Comparison of ENCODE assay signal across 1 cellular context in genomic region chr14:105549481-105549880, GRCh38.
TF ChIP-seq lines count a peak whose summit lies in the region.

No MANE protein-coding gene starts in this region.

TF ChIP-seq in K562, 482 proteins besides CTCF, POLR2A, EP300 and RAD21:
- TF ChIP-seq CCAR2 (IDR thresholded peaks at IDR 0.05; ENCODE audit: low read depth, low read length) (no peak), SMAD2 (IDR thresholded peaks at IDR 0.05; ENCODE audit: low read depth, low read length) (no peak), ZBTB8A (IDR thresholded peaks at IDR 0.05; ENCODE audit: partially characterized antibody) (no peak), KAT8 (IDR thresholded peaks at IDR 0.05; ENCODE audit: low read depth) (no peak), ZNF584 (CRISPR knock-in tag; IDR thresholded peaks at IDR 0.05; ENCODE audit: low read depth) (no peak), CREM (IDR thresholded peaks at IDR 0.05; ENCODE audit: low read depth) (no peak), HINFP (tag; conservative IDR thresholded peaks at IDR 0.05; ENCODE audit: low read depth) (no peak), SMARCA4 (IDR thresholded peaks at IDR 0.05) (no peak), ATF3 (IDR thresholded peaks at IDR 0.05) (no peak), ATF3 (CRISPR knock-in tag; conservative IDR thresholded peaks at IDR 0.05) (no peak), ZNF212 (CRISPR knock-in tag; IDR thresholded peaks at IDR 0.05) (no peak), THRB (CRISPR knock-in tag; conservative IDR thresholded peaks at IDR 0.05) (no peak), ELK1 (CRISPR knock-in tag; IDR thresholded peaks at IDR 0.05) (no peak), PPARD (CRISPR knock-in tag; IDR thresholded peaks at IDR 0.05) (no peak)
- TF ChIP-seq, protein P1, sequence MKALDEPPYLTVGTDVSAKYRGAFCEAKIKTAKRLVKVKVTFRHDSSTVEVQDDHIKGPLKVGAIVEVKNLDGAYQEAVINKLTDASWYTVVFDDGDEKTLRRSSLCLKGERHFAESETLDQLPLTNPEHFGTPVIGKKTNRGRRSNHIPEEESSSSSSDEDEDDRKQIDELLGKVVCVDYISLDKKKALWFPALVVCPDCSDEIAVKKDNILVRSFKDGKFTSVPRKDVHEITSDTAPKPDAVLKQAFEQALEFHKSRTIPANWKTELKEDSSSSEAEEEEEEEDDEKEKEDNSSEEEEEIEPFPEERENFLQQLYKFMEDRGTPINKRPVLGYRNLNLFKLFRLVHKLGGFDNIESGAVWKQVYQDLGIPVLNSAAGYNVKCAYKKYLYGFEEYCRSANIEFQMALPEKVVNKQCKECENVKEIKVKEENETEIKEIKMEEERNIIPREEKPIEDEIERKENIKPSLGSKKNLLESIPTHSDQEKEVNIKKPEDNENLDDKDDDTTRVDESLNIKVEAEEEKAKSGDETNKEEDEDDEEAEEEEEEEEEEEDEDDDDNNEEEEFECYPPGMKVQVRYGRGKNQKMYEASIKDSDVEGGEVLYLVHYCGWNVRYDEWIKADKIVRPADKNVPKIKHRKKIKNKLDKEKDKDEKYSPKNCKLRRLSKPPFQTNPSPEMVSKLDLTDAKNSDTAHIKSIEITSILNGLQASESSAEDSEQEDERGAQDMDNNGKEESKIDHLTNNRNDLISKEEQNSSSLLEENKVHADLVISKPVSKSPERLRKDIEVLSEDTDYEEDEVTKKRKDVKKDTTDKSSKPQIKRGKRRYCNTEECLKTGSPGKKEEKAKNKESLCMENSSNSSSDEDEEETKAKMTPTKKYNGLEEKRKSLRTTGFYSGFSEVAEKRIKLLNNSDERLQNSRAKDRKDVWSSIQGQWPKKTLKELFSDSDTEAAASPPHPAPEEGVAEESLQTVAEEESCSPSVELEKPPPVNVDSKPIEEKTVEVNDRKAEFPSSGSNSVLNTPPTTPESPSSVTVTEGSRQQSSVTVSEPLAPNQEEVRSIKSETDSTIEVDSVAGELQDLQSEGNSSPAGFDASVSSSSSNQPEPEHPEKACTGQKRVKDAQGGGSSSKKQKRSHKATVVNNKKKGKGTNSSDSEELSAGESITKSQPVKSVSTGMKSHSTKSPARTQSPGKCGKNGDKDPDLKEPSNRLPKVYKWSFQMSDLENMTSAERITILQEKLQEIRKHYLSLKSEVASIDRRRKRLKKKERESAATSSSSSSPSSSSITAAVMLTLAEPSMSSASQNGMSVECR (CRISPR knock-in tag; IDR thresholded peaks at IDR 0.05) = no peak
- TF ChIP-seq, protein P2, sequence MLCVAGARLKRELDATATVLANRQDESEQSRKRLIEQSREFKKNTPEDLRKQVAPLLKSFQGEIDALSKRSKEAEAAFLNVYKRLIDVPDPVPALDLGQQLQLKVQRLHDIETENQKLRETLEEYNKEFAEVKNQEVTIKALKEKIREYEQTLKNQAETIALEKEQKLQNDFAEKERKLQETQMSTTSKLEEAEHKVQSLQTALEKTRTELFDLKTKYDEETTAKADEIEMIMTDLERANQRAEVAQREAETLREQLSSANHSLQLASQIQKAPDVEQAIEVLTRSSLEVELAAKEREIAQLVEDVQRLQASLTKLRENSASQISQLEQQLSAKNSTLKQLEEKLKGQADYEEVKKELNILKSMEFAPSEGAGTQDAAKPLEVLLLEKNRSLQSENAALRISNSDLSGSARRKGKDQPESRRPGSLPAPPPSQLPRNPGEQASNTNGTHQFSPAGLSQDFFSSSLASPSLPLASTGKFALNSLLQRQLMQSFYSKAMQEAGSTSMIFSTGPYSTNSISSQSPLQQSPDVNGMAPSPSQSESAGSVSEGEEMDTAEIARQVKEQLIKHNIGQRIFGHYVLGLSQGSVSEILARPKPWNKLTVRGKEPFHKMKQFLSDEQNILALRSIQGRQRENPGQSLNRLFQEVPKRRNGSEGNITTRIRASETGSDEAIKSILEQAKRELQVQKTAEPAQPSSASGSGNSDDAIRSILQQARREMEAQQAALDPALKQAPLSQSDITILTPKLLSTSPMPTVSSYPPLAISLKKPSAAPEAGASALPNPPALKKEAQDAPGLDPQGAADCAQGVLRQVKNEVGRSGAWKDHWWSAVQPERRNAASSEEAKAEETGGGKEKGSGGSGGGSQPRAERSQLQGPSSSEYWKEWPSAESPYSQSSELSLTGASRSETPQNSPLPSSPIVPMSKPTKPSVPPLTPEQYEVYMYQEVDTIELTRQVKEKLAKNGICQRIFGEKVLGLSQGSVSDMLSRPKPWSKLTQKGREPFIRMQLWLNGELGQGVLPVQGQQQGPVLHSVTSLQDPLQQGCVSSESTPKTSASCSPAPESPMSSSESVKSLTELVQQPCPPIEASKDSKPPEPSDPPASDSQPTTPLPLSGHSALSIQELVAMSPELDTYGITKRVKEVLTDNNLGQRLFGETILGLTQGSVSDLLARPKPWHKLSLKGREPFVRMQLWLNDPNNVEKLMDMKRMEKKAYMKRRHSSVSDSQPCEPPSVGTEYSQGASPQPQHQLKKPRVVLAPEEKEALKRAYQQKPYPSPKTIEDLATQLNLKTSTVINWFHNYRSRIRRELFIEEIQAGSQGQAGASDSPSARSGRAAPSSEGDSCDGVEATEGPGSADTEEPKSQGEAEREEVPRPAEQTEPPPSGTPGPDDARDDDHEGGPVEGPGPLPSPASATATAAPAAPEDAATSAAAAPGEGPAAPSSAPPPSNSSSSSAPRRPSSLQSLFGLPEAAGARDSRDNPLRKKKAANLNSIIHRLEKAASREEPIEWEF (CRISPR knock-in tag; IDR thresholded peaks at IDR 0.05) = no peak
- TF ChIP-seq, protein P3, sequence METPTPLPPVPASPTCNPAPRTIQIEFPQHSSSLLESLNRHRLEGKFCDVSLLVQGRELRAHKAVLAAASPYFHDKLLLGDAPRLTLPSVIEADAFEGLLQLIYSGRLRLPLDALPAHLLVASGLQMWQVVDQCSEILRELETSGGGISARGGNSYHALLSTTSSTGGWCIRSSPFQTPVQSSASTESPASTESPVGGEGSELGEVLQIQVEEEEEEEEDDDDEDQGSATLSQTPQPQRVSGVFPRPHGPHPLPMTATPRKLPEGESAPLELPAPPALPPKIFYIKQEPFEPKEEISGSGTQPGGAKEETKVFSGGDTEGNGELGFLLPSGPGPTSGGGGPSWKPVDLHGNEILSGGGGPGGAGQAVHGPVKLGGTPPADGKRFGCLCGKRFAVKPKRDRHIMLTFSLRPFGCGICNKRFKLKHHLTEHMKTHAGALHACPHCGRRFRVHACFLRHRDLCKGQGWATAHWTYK (CRISPR knock-in tag; IDR thresholded peaks at IDR 0.05) = no peak
- TF ChIP-seq, protein P4, sequence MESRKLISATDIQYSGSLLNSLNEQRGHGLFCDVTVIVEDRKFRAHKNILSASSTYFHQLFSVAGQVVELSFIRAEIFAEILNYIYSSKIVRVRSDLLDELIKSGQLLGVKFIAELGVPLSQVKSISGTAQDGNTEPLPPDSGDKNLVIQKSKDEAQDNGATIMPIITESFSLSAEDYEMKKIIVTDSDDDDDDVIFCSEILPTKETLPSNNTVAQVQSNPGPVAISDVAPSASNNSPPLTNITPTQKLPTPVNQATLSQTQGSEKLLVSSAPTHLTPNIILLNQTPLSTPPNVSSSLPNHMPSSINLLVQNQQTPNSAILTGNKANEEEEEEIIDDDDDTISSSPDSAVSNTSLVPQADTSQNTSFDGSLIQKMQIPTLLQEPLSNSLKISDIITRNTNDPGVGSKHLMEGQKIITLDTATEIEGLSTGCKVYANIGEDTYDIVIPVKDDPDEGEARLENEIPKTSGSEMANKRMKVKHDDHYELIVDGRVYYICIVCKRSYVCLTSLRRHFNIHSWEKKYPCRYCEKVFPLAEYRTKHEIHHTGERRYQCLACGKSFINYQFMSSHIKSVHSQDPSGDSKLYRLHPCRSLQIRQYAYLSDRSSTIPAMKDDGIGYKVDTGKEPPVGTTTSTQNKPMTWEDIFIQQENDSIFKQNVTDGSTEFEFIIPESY (CRISPR knock-in tag; IDR thresholded peaks at IDR 0.05) = no peak
